Comparison of ENCODE assay signal across 8 cellular contexts in genomic region chr19:18340990-18341868, GRCh38. TPM values are rescaled to one million over a fixed set of nuclear protein-coding genes. Genes with fewer than 3 reads are reported as not detected.
DNase-seq lines count a peak whose midpoint lies in the region; ATAC-seq and TF ChIP-seq lines count a peak whose summit lies in the region.

No MANE protein-coding gene starts in this region.

- no peaks in the 10 kb centered on the region for H3K27me3 ChIP-seq in endodermal cell (ENCODE audit: control insufficient read depth, insufficient read depth, low read length, poor library complexity, severe bottlenecking)
- H3K27me3 ChIP-seq in muscle layer of colon (ENCODE audit: control insufficient read depth in 1 of 2, insufficient read depth in 2 of 2, low read length in 2 of 2) = no peaks in the 10 kb centered on the region

- H3K4me3 ChIP-seq in AG09309 (ENCODE audit: control insufficient read depth, low read depth, low read length) = peak overlapping the region; percentile 76
- H3K4me3 ChIP-seq in endodermal cell (ENCODE audit: low read length) = peak overlapping the region; percentile 87
- peak overlapping the region; percentile 77 to 78 for H3K4me3 ChIP-seq in muscle layer of colon (ENCODE audit: low read depth in 1 of 2, low read length in 2 of 2)

- 0 to 2% methylated on average over 2 to 17 of the region's 18 CpGs for WGBS in endodermal cell (ENCODE audit: insufficient coverage in 1 of 2, insufficient read length in 1 of 2), 2 experiments

- H3K4me1 Mint-ChIP-seq in endodermal cell = peaks cover 10% of the 10 kb centered on the region
- H3K4me1 Mint-ChIP-seq in stimulated activated effector memory CD8-positive, alpha-beta T cell treated with anti-CD3 and anti-CD28 coated beads, Interleukin-12 subunit alpha, Interleukin-12 subunit beta, amount 100 ng/mL, for 72 hours = peaks cover 21% of the 10 kb centered on the region

- no peaks in the 10 kb centered on the region for H3K36me3 Mint-ChIP-seq in endodermal cell (ENCODE audit: low read depth)
- peaks cover 45% of the 10 kb centered on the region for H3K36me3 Mint-ChIP-seq in stimulated activated effector memory CD8-positive, alpha-beta T cell treated with anti-CD3 and anti-CD28 coated beads, Interleukin-12 subunit alpha, Interleukin-12 subunit beta, amount 100 ng/mL, for 72 hours

- H3K27ac Mint-ChIP-seq in endodermal cell = no peak overlapping the region
- peak overlapping the region; percentile 86 for H3K27ac Mint-ChIP-seq in stimulated activated effector memory CD8-positive, alpha-beta T cell treated with anti-CD3 and anti-CD28 coated beads, Interleukin-12 subunit alpha, Interleukin-12 subunit beta, amount 100 ng/mL, for 72 hours

- H3K4me1 ChIP-seq in endodermal cell (ENCODE audit: control insufficient read depth, insufficient read depth, low read length) (no peaks in the 10 kb centered on the region), muscle layer of colon (ENCODE audit: insufficient read depth, low read length) (peaks cover 13% of the 10 kb centered on the region)

- H3K9me3 ChIP-seq in endodermal cell (ENCODE audit: control insufficient read depth, low read length) = no peaks in the 10 kb centered on the region
- no peaks in the 10 kb centered on the region for H3K9me3 ChIP-seq in muscle layer of colon (ENCODE audit: low read length)

- peak overlapping the region; percentile 71 for H3K4me3 Mint-ChIP-seq in endodermal cell
- H3K4me3 Mint-ChIP-seq in stimulated activated effector memory CD8-positive, alpha-beta T cell treated with anti-CD3 and anti-CD28 coated beads, Interleukin-12 subunit alpha, Interleukin-12 subunit beta, amount 100 ng/mL, for 72 hours = peak overlapping the region; percentile 75

- TF ChIP-seq CTCF in AG09309 (IDR thresholded peaks at IDR 0.05; ENCODE audit: control insufficient read depth, insufficient read depth, low read depth, low read length, missing control alignments) (no peak), endodermal cell (conservative IDR thresholded peaks at IDR 0.05) (no peak)

- H3K9ac ChIP-seq in endodermal cell (ENCODE audit: extremely low read depth, low read length, poor library complexity, severe bottlenecking) (peak overlapping the region; percentile 38), muscle layer of colon (ENCODE audit: low read length) (peak overlapping the region; percentile 20)

- H3K27me3 Mint-ChIP-seq in endodermal cell (ENCODE audit: insufficient read depth) = peaks cover 2% of the 10 kb centered on the region

- H3K9me3 Mint-ChIP-seq in endodermal cell = no peaks in the 10 kb centered on the region
- H3K9me3 Mint-ChIP-seq in stimulated activated effector memory CD8-positive, alpha-beta T cell treated with anti-CD3 and anti-CD28 coated beads, Interleukin-12 subunit alpha, Interleukin-12 subunit beta, amount 100 ng/mL, for 72 hours = no peaks in the 10 kb centered on the region

- ATAC-seq in GM19372 (IDR thresholded peaks at IDR 0.05; ENCODE audit: low read depth, unreplicated experiment) = peak; percentile 40
- ATAC-seq in stimulated activated effector memory CD8-positive, alpha-beta T cell treated with anti-CD3 and anti-CD28 coated beads, Interleukin-12 subunit alpha, Interleukin-12 subunit beta, amount 100 ng/mL, for 72 hours = peak; percentile 86

- peak overlapping the region; percentile 89 for H3K27ac ChIP-seq in endodermal cell (ENCODE audit: low read depth, low read length)
- H3K27ac ChIP-seq in muscle layer of colon (ENCODE audit: low read depth, low read length) = peak overlapping the region; percentile 80

- no peaks in the 10 kb centered on the region for H3K36me3 ChIP-seq in endodermal cell (ENCODE audit: control insufficient read depth, insufficient read depth, low read length)
- no peaks in the 10 kb centered on the region for H3K36me3 ChIP-seq in muscle layer of colon (ENCODE audit: insufficient read depth, low read length)

- DNase-seq in AG09309 (ENCODE audit: low read depth) = no peak
- DNase-seq in NCI-H2171 (lab: John Stamatoyannopoulos, UW) = peak; percentile 30
- DNase-seq in activated CD8-positive, alpha-beta memory T cell treated with anti-CD3 and anti-CD28 coated beads for 4 hours (ENCODE audit: low read depth in 2 of 2) = peak; percentile 49 to 53
- peak; percentile 75 for DNase-seq in endodermal cell
- DNase-seq in stimulated activated effector memory CD8-positive, alpha-beta T cell treated with anti-CD3 and anti-CD28 coated beads, Interleukin-12 subunit alpha, Interleukin-12 subunit beta, amount 100 ng/mL, for 72 hours (ENCODE audit: low spot score in 2 of 2) = peak; percentile 36 to 75
- no peak for DNase-seq in NCI-H510A (lab: John Stamatoyannopoulos, UW)

RNA-seq across cellular contexts. Expression of gene PGPEP1, which starts 0.8 kb away (rescaled TPM):
- 1 to 10 TPM; 7.7 to 9.0 TPM for total RNA-seq in endodermal cell
- polyA plus RNA-seq in endodermal cell (2013, experiment 1 of 2) = 56.3 TPM
- polyA plus RNA-seq in endodermal cell (2013, experiment 2 of 2) = 66.8 TPM

RNA-seq across cellular contexts. Expression of gene LSM4, which starts 18.4 kb away (rescaled TPM):
- 100 to 1,000 TPM; 252 to 276 TPM for total RNA-seq in endodermal cell
- 273 TPM for polyA plus RNA-seq in endodermal cell (2013, experiment 1 of 2)
- 240 TPM for polyA plus RNA-seq in endodermal cell (2013, experiment 2 of 2)

RNA-seq across cellular contexts. Expression of gene GDF15, which starts 44.7 kb away (rescaled TPM):
- total RNA-seq in endodermal cell = 1 to 10 TPM in 1 of 2 donors, under 1 TPM in 1; 0.90 to 2.2 TPM
- 15.5 TPM for polyA plus RNA-seq in endodermal cell (2013, experiment 1 of 2)
- 18.2 TPM for polyA plus RNA-seq in endodermal cell (2013, experiment 2 of 2)

RNA-seq across cellular contexts. Expression of gene LRRC25, which starts 56.2 kb away (rescaled TPM):
- total RNA-seq in endodermal cell = not detected
- polyA plus RNA-seq in endodermal cell (2013, experiment 1 of 2) = 0.21 TPM
- polyA plus RNA-seq in endodermal cell (2013, experiment 2 of 2) = 0.21 TPM

RNA-seq across cellular contexts. Expression of gene JUND, which starts 59.8 kb away (rescaled TPM):
- total RNA-seq in endodermal cell = 100 to 1,000 TPM; 112 to 148 TPM
- polyA plus RNA-seq in endodermal cell (2013, experiment 1 of 2) = 255 TPM
- polyA plus RNA-seq in endodermal cell (2013, experiment 2 of 2) = 262 TPM

Comparison
In these comparisons a context has a peak if more than half of its experiments do, and no peak if none do; other contexts are left out.
1. DNase-seq: peak in NCI-H2171 (single experiment), activated CD8-positive, alpha-beta memory T cell treated with anti-CD3 and anti-CD28 coated beads for 4 hours (2 of 2), endodermal cell (single experiment) and stimulated activated effector memory CD8-positive, alpha-beta T cell treated with anti-CD3 and anti-CD28 coated beads, Interleukin-12 subunit alpha, Interleukin-12 subunit beta, amount 100 ng/mL, for 72 hours (2 of 2); none in AG09309 (single experiment) and NCI-H510A (single experiment).
2. Peak in every context shown above with its lines, with median percentiles within 50 percentile points of each other: H3K4me3 ChIP-seq.